Comparison of ENCODE assay signal across 26 cellular contexts in genomic region chr17:72594248-72594647, GRCh38.
"Had no signal": no experiment of that assay in that cellular context is flagged by ENCODE, and none has a peak within 500 bp of the region (broad histone marks: within the 10 kb centered on the region; RNA-seq: fewer than 3 reads in every experiment).

No MANE protein-coding gene starts in this region.

- H3K36me3 ChIP-seq: breast epithelium, esophagus muscularis mucosa, heart left ventricle, lower lobe of right lung, neutrophil, ovary, tibial nerve had no signal

- H3K4me3 ChIP-seq: breast epithelium, esophagus muscularis mucosa, heart left ventricle, lower lobe of right lung, mucosa of descending colon, ovary, psoas muscle, tibial nerve had no signal

- H3K27me3 ChIP-seq: foreskin keratinocyte, ovary had no signal

- H3K27ac ChIP-seq: breast epithelium, esophagus muscularis mucosa, foreskin keratinocyte, heart left ventricle, lower lobe of right lung, neutrophil, ovary, psoas muscle, tibial nerve had no signal

- H3K9me3 ChIP-seq: breast epithelium, esophagus muscularis mucosa, heart left ventricle, lower lobe of right lung, mucosa of descending colon, neutrophil, ovary, psoas muscle, tibial nerve had no signal

- DNase-seq: activated CD4-positive, alpha-beta T cell treated with anti-CD3 and anti-CD28 coated beads for 1 hour; activated CD4-positive, alpha-beta T cell treated with anti-CD3 and anti-CD28 coated beads, Interleukin-2, amount 10 ng/mL, durations not matched to agents 7 days and 5 days; activated CD8-positive, alpha-beta memory T cell treated with anti-CD3 and anti-CD28 coated beads, Interleukin-2, amount 10 ng/mL, durations not matched to agents 7 days and 5 days; activated CD8-positive, alpha-beta T cell treated with anti-CD3 and anti-CD28 coated beads, Interleukin-2, amount 10 ng/mL, durations not matched to agents 7 days and 5 days; activated T-cell treated with anti-CD3 and anti-CD28 coated beads, Interleukin-2, amount 50 U/mL, for 48 hours; anterior cingulate cortex; central memory CD4-positive, alpha-beta T cell; foreskin keratinocyte; heart left ventricle; hypothalamus; kidney glomerular epithelial cell; lower lobe of right lung; mesenchymal stem cell; mucosa of descending colon; ovary; psoas muscle; stimulated activated CD4-positive, alpha-beta T cell treated with anti-CD3 and anti-CD28 coated beads, Interleukin-15, amount 100 ng/mL, for 24 hours; stimulated activated CD4-positive, alpha-beta T cell treated with anti-CD3 and anti-CD28 coated beads, Interleukin-2, amount 100 ng/mL, for 24 hours; stimulated activated naive CD4-positive, alpha-beta T cell; T-helper 2 cell had no signal

- ATAC-seq: activated CD8-positive, alpha-beta memory T cell treated with anti-CD3 and anti-CD28 coated beads, Interleukin-2, amount 10 ng/mL, durations not matched to agents 7 days and 5 days; activated CD8-positive, alpha-beta T cell treated with anti-CD3 and anti-CD28 coated beads, Interleukin-2, amount 10 ng/mL, durations not matched to agents 7 days and 5 days; foreskin keratinocyte; heart left ventricle; left lobe of liver; lower lobe of right lung; mucosa of descending colon; natural killer cell treated with Interleukin-12 subunit alpha and Interleukin-12 subunit beta and Interleukin-15 and Interleukin-18, amount 100 ng/mL, for 72 hours; psoas muscle had no signal

- H3K4me1 ChIP-seq: breast epithelium, foreskin keratinocyte had no signal
